In the genomic region with DNA sequence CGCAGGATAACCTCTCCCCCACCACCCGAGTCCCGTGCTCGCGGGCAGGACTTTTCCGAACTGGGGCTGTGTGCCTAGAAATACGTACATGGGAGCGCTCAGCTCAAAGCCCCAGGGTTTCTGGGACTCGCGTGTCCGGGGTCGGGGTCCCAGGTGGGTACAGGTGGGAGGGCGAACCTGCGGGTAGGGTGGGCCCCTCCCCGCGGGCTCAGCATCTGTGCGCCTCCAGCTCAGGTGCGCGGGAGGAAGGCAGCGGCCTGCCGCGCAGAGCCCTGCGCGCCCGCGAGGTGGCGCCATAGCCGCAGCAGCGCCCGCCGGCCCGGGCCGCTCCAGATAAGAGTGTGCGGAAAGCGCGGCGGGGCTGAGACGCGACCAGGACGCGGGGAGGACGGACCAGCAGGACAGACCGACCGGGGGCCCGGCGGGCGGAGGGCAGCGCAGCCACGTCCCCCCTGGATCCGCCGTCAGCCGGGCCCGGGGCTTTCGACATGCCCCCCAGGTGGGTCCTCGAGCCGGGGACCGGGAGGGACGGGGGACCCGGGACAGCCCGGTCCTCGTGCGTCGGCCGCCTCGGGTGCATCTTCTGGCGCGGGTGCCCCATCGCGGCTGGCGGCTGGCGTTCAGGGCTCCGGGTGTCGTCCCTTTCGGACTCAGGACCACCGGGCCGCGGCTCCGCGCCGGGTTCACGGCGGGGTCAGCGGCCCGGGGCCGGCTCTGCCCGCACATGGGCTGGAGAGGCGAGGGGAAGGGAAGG, we compare ENCODE assay signal across 8 cellular contexts. TPM values are rescaled to one million over a fixed set of nuclear protein-coding genes. Genes with fewer than 3 reads are reported as not detected.
DNase-seq lines count a peak whose midpoint lies in the region; ATAC-seq and TF ChIP-seq lines count a peak whose summit lies in the region.

A gene with protein sequence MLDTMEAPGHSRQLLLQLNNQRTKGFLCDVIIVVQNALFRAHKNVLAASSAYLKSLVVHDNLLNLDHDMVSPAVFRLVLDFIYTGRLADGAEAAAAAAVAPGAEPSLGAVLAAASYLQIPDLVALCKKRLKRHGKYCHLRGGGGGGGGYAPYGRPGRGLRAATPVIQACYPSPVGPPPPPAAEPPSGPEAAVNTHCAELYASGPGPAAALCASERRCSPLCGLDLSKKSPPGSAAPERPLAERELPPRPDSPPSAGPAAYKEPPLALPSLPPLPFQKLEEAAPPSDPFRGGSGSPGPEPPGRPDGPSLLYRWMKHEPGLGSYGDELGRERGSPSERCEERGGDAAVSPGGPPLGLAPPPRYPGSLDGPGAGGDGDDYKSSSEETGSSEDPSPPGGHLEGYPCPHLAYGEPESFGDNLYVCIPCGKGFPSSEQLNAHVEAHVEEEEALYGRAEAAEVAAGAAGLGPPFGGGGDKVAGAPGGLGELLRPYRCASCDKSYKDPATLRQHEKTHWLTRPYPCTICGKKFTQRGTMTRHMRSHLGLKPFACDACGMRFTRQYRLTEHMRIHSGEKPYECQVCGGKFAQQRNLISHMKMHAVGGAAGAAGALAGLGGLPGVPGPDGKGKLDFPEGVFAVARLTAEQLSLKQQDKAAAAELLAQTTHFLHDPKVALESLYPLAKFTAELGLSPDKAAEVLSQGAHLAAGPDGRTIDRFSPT (plus strand): TSS at position 364 of the 754 bp plus-strand sequence. CDS start 1,588 bp downstream, outside the sequence.

- no peaks in the 10 kb centered on the region for H3K9me3 Mint-ChIP-seq in natural killer cell treated with Interleukin-12 subunit alpha and Interleukin-12 subunit beta and Interleukin-15 and Interleukin-18, amount 100 ng/mL, for 72 hours

- POLR2A ChIA-PET in RWPE1 (lab: Yijun Ruan, JAX; ENCODE audit: low non-redundant PET) = no interaction called here

- no peaks in the 10 kb centered on the region for H3K27me3 Mint-ChIP-seq in natural killer cell treated with Interleukin-12 subunit alpha and Interleukin-12 subunit beta and Interleukin-15 and Interleukin-18, amount 100 ng/mL, for 72 hours

- H3K4me3 Mint-ChIP-seq in natural killer cell treated with Interleukin-12 subunit alpha and Interleukin-12 subunit beta and Interleukin-15 and Interleukin-18, amount 100 ng/mL, for 72 hours = peak within 1 kb of the TSS; percentile 80

- H3K27ac ChIP-seq in RWPE1 = peak within 1 kb of the TSS; percentile 38; the same call in 1 of the 2 replicates

- H3K27ac Mint-ChIP-seq in natural killer cell treated with Interleukin-12 subunit alpha and Interleukin-12 subunit beta and Interleukin-15 and Interleukin-18, amount 100 ng/mL, for 72 hours = peak within 1 kb of the TSS; percentile 51 to 55

- CTCF ChIA-PET in RWPE1 (lab: Yijun Ruan, JAX) = interaction anchor here (0.6 to 3.4 kb wide), 33 partner anchors 8 to 534 kb away, joined by 3 to 84 read pairs (median 3); no protein-coding TSS in a partner anchor

- DNase-seq in NK-92 treated with Interleukin-12 subunit alpha and Interleukin-12 subunit beta, amount 100 ng/mL, for 24 hours (lab: John Stamatoyannopoulos, UW) = peak; percentile 49
- no peak for DNase-seq in NK-92 (lab: John Stamatoyannopoulos, UW; ENCODE audit: unreplicated experiment)
- DNase-seq in RWPE1 (ENCODE audit: low spot score) = peak; percentile 81
- DNase-seq in activated effector memory CD4-positive, alpha-beta T cell treated with Interleukin-2 at 50 U/mL for 16 hours = peak; percentile 76
- DNase-seq in fibroblast of peridontal ligament (ENCODE audit: extremely low read depth) = peak; percentile 62
- DNase-seq in natural killer cell treated with Interleukin-12 subunit alpha and Interleukin-12 subunit beta and Interleukin-15 and Interleukin-18, amount 100 ng/mL, for 72 hours (ENCODE audit: low spot score) = peak; percentile 85
- peak; percentile 68 for DNase-seq in superior temporal gyrus (ENCODE audit: extremely low spot score)

- H3K36me3 Mint-ChIP-seq in natural killer cell treated with Interleukin-12 subunit alpha and Interleukin-12 subunit beta and Interleukin-15 and Interleukin-18, amount 100 ng/mL, for 72 hours = no peaks in the 10 kb centered on the region

- TF ChIP-seq CTCF in RWPE1 (conservative IDR thresholded peaks at IDR 0.05; ENCODE audit: low read depth) = peak; percentile 92

- peak; percentile 35 for ATAC-seq in HG03571 (IDR thresholded peaks at IDR 0.05; ENCODE audit: unreplicated experiment)
- peak; percentile 65 to 71 for ATAC-seq in natural killer cell treated with Interleukin-12 subunit alpha and Interleukin-12 subunit beta and Interleukin-15 and Interleukin-18, amount 100 ng/mL, for 72 hours

- peaks cover 20 to 23% of the 10 kb centered on the region in 2 donors for H3K4me1 Mint-ChIP-seq in natural killer cell treated with Interleukin-12 subunit alpha and Interleukin-12 subunit beta and Interleukin-15 and Interleukin-18, amount 100 ng/mL, for 72 hours (ENCODE audit: low read depth in 2 of 2)

RNA-seq across cellular contexts. Expression of the gene that starts here (rescaled TPM):
- 10 to 100 TPM; 24.8 to 56.7 TPM for total RNA-seq in natural killer cell treated with Interleukin-12 subunit alpha and Interleukin-12 subunit beta and Interleukin-15 and Interleukin-18, amount 100 ng/mL, for 72 hours
